Comparison of ENCODE assay signal across 8 cellular contexts in the genomic region with DNA sequence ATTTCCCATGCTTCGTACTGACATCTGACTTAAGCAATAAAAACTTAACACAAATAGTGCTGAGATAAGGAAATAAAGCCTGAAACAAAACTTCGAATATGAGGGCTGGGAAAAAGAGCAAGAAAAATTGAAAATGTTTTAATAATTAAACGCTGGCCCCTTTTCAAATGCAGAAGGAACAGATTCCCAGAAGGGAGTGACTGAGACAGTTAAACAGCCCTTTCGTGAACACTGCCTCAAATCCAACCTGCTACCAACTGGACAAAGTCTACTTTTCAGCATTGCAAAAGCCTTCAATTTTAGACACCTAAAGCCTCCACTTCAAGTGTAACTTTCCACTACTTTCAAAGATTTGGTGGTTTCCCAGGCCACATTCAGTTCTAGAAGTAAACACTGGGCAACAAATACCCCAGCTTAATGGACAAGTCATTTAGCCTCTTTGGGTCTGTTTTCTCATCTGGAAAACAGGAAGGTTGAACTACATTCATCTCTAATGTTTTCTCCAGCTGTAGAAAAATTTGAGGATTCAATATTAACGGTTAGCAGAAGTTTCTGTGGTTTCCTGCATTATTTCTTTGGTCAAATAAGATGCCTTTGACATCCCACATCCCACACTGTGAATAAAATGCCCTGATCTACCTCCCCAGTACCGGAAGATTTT. TPM values are rescaled to one million over a fixed set of nuclear protein-coding genes. Genes with fewer than 3 reads are reported as not detected.
DNase-seq lines count a peak whose midpoint lies in the region; ATAC-seq and TF ChIP-seq lines count a peak whose summit lies in the region.

No MANE protein-coding gene starts in this region.

- H3K27me3 ChIP-seq in sigmoid colon, result no peaks in the 10 kb centered on the region

- in situ Hi-C loops in G401 (cut with HindIII; ENCODE audit: low sequenced_read_pairs), result no loop called here

- peak; percentile 33 for ATAC-seq in GM18861 (IDR thresholded peaks at IDR 0.05; ENCODE audit: unreplicated experiment)

- no peak for TF ChIP-seq EP300 in sigmoid colon (IDR thresholded peaks at IDR 0.05)

- DNase-seq in LNCaP clone FGC (ENCODE audit: low read depth) (no peak), dermis blood vessel endothelial cell (peak; percentile 39), sigmoid colon (no peak), NCI-H1105 (lab: John Stamatoyannopoulos, UW) (no peak), G401 (ENCODE audit: low spot score) (no peak), COLO668 (lab: John Stamatoyannopoulos, UW; ENCODE audit: unreplicated experiment) (no peak)
- DNase-seq in central memory CD4-positive, alpha-beta T cell, result no peak

- no peak for TF ChIP-seq POLR2A in sigmoid colon (IDR thresholded peaks at IDR 0.05)

- WGBS in sigmoid colon, 2 donors, result 16 to 17% methylated on average over 6 of the region's 6 CpGs

- H3K4me3 ChIP-seq in LNCaP clone FGC (ENCODE audit: low read depth, low read length) (peak overlapping the region; percentile 5; the same call in 1 of the 2 replicates), sigmoid colon (no peak overlapping the region)

- H3K4me1 ChIP-seq in sigmoid colon, result peaks cover 0 to 21% (median 12%) of the 10 kb centered on the region in 4 donors

- H3K9me3 ChIP-seq in sigmoid colon, result no peaks in the 10 kb centered on the region

- TF ChIP-seq CTCF in LNCaP clone FGC (IDR thresholded peaks at IDR 0.05; ENCODE audit: control insufficient read depth, extremely low read depth, insufficient read depth), result no peak
- no peak for TF ChIP-seq CTCF in sigmoid colon (IDR thresholded peaks at IDR 0.05)

- no peaks in the 10 kb centered on the region for H3K36me3 ChIP-seq in sigmoid colon

- intact Hi-C loops in sigmoid colon (cut with DNase I), result no loop called here

- H3K27ac ChIP-seq in sigmoid colon, result peak overlapping the region; percentile 2 to 36 (median 20)

RNA-seq across cellular contexts. Expression of gene RFFL, which starts 11.8 kb away (rescaled TPM):
- total RNA-seq in dermis blood vessel endothelial cell (7.0 and 8.1 TPM in 2 replicates), sigmoid colon (10 to 100 TPM; 16.5 to 25.2 (median 21.8) TPM)
- polyA plus RNA-seq in sigmoid colon, result 10 to 100 TPM; 15.0 to 29.4 (median 24.1) TPM
- total RNA-seq in G401 (2014; rRNA removed; shearing (Covaris generic)), result 6.5 and 13.0 TPM in 2 replicates
